ENCODE assay signal across 10 cellular contexts in the genomic region with DNA sequence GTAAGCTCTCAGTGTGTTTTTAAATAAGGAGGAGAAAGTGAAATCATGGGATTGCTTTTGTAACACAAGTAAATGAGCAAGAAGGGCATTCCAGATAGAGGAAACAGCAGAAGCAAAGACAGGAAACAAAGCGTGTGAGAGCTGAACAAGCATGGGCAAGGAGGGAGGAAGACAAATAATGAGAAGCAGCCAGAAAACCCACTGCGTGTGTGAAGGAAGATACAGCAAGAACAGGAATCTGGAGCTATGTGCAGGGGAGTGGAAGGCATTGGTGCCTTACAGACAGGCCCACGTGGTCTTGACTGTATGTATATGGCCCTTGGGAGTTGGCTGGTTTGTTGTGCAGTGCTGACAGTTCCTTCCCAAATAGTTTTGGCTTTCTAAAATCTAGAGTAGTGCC.
DNase-seq lines count a peak whose midpoint lies in the region; ATAC-seq and TF ChIP-seq lines count a peak whose summit lies in the region.
"Had no signal": no experiment of that assay in that cellular context is flagged by ENCODE, and none has a peak within 500 bp of the region (broad histone marks: within the 10 kb centered on the region; RNA-seq: fewer than 3 reads in every experiment).

No MANE protein-coding gene starts in this region.

- peak; percentile 14 for DNase-seq in GM10266 (ENCODE audit: extremely low spot score)
- DNase-seq in cardiac fibroblast (ENCODE audit: low read depth in 2 of 2), result peak; percentile 50 to 77
- DNase-seq in nephron progenitor cell, result no peak
- no peak for DNase-seq in AG08395 (ENCODE audit: low spot score)
- no peak for DNase-seq in putamen (ENCODE audit: low spot score)
- DNase-seq: NCI-H1092 had no signal

- H3K4me3 ChIP-seq in cardiac fibroblast (replicated peaks in 1 of 2; ENCODE audit: low read depth in 2 of 2, low read length in 2 of 2), result no peak overlapping the region
- H3K4me3 ChIP-seq: body of pancreas had no signal

- H3K4me1 Mint-ChIP-seq in nephron progenitor cell, result peaks cover 3% of the 10 kb centered on the region

- no peaks in the 10 kb centered on the region for H3K9me3 Mint-ChIP-seq in nephron progenitor cell

- peaks cover 21% of the 10 kb centered on the region for H3K36me3 Mint-ChIP-seq in nephron progenitor cell (ENCODE audit: low read depth)

- peak overlapping the region; percentile 8 for H3K27ac Mint-ChIP-seq in nephron progenitor cell

- ATAC-seq in HG03342 (IDR thresholded peaks at IDR 0.05; ENCODE audit: unreplicated experiment) (peak; percentile 53), GM21723 (IDR thresholded peaks at IDR 0.05; ENCODE audit: unreplicated experiment) (no peak), GM18858 (IDR thresholded peaks at IDR 0.05; ENCODE audit: unreplicated experiment) (no peak)
- ATAC-seq: body of pancreas had no signal

- no peak for TF ChIP-seq CTCF in GM10266 (IDR thresholded peaks at IDR 0.05; ENCODE audit: control insufficient read depth, insufficient read depth, low read depth, missing control alignments)
- TF ChIP-seq CTCF in cardiac fibroblast (IDR thresholded peaks at IDR 0.05; ENCODE audit: low read depth, low read length), result no peak
- TF ChIP-seq CTCF in nephron progenitor cell (IDR thresholded peaks at IDR 0.05), result no peak

- H3K4me3 Mint-ChIP-seq in nephron progenitor cell, result no peak overlapping the region

- peaks cover 3% of the 10 kb centered on the region for H3K27me3 Mint-ChIP-seq in nephron progenitor cell (ENCODE audit: low read depth, poor library complexity)

Comparison
In these comparisons a context has a peak if more than half of its experiments do, and no peak if none do; other contexts are left out.
1. DNase-seq: peak in GM10266 (single experiment) and cardiac fibroblast (2 of 2); none in nephron progenitor cell (single experiment), AG08395 (single experiment) and putamen (single experiment).